ENCODE assay signal across 1 cellular context in genomic region chr17:42472709-42473521, GRCh38.
TF ChIP-seq lines count a peak whose summit lies in the region.

No MANE protein-coding gene starts in this region.

TF ChIP-seq in HepG2, 621 proteins besides CTCF, POLR2A, EP300 and RAD21 (continued from another document):
- no peak for TF ChIP-seq SNAPC4 (CRISPR knock-in tag; IDR thresholded peaks at IDR 0.05)
- TF ChIP-seq POLR2G (IDR thresholded peaks at IDR 0.05; ENCODE audit: low read depth, low read length), result no peak
- no peak for TF ChIP-seq ZNF510 (CRISPR knock-in tag; IDR thresholded peaks at IDR 0.05; ENCODE audit: low read depth)
- no peak for TF ChIP-seq ZNF512B (CRISPR knock-in tag; IDR thresholded peaks at IDR 0.05; ENCODE audit: borderline replicate concordance)
- TF ChIP-seq ARID4A (CRISPR knock-in tag; IDR thresholded peaks at IDR 0.05; ENCODE audit: borderline replicate concordance), result no peak
- no peak for TF ChIP-seq ZNF562 (CRISPR knock-in tag; IDR thresholded peaks at IDR 0.05; ENCODE audit: borderline replicate concordance)
- no peak for TF ChIP-seq ZBTB10 (CRISPR knock-in tag; IDR thresholded peaks at IDR 0.05; ENCODE audit: borderline replicate concordance)
- no peak for TF ChIP-seq RARA (CRISPR knock-in tag; IDR thresholded peaks at IDR 0.05)
- TF ChIP-seq ASH2L (IDR thresholded peaks at IDR 0.05; ENCODE audit: insufficient read length, low read depth, low read length), result no peak
- no peak for TF ChIP-seq NFE2L2 (IDR thresholded peaks at IDR 0.05; ENCODE audit: low read length)
- no peak for TF ChIP-seq ZNF766 (CRISPR knock-in tag; IDR thresholded peaks at IDR 0.05; ENCODE audit: borderline replicate concordance)
- no peak for TF ChIP-seq HINFP (CRISPR knock-in tag; IDR thresholded peaks at IDR 0.05; ENCODE audit: low read depth)
- no peak for TF ChIP-seq ZSCAN5A (CRISPR knock-in tag; IDR thresholded peaks at IDR 0.05; ENCODE audit: borderline replicate concordance)
- TF ChIP-seq REL (CRISPR knock-in tag; conservative IDR thresholded peaks at IDR 0.05), result no peak
- TF ChIP-seq RARG (CRISPR knock-in tag; IDR thresholded peaks at IDR 0.05; ENCODE audit: low read depth), result no peak
- TF ChIP-seq PAWR (CRISPR knock-in tag; IDR thresholded peaks at IDR 0.05; ENCODE audit: borderline replicate concordance), result no peak
- TF ChIP-seq ZNF7 (CRISPR knock-in tag; IDR thresholded peaks at IDR 0.05), result no peak
- TF ChIP-seq ZNF816 (CRISPR knock-in tag; IDR thresholded peaks at IDR 0.05; ENCODE audit: borderline replicate concordance), result no peak
- no peak for TF ChIP-seq KMT2B (CRISPR knock-in tag; IDR thresholded peaks at IDR 0.05)
TF ChIP-seq in HepG2: peak in this region for 0.
